ENCODE assay signal across 19 cellular contexts in the genomic region with DNA sequence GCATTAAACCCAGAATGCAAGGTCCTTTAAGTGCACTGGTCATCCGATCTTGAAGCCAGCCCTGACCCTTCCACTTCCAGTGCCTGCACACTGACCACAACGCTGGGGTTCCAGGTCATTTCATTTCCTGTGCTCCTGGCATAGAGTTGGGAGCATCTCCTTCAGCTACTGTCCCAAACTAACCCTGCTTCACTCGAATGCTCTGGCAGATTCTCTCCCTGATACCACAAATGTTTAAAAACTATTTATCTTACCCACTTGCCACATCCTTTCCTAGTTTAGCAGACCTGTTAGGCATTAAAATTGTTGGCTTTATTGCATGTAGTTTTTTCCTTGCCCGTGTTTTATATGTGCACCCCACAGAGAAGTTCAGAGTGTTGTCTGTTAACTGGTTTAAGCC.
"Had no signal": no experiment of that assay in that cellular context is flagged by ENCODE, and none has a peak within 500 bp of the region (broad histone marks: within the 10 kb centered on the region; RNA-seq: fewer than 3 reads in every experiment).

No MANE protein-coding gene starts in this region.

- H3K27me3 ChIP-seq: colonic mucosa, esophagus muscularis mucosa, upper lobe of left lung had no signal

- ATAC-seq: activated T-cell treated with anti-CD3 and anti-CD28 coated beads, Interleukin-2, amount 50 U/mL, for 72 hours; naive thymus-derived CD4-positive, alpha-beta T cell had no signal

- H3K27ac ChIP-seq: colonic mucosa, esophagus muscularis mucosa, parathyroid adenoma, upper lobe of left lung had no signal

- H3K4me3 Mint-ChIP-seq: activated CD4-positive, alpha-beta T cell treated with anti-CD3 and anti-CD28 coated beads, Interleukin-2, amount 10 ng/mL, durations not matched to agents 7 days and 5 days; activated naive CD8-positive, alpha-beta T cell; activated T-cell treated with anti-CD3 and anti-CD28 coated beads, Interleukin-2, amount 50 U/mL, for 72 hours; naive thymus-derived CD4-positive, alpha-beta T cell; T-helper 2 cell treated with Interferon-gamma antibody and Interleukin-4, amounts not matched to agents 5 μg/mL and 100 μg/mL, for 36 hours had no signal

- H3K9me3 ChIP-seq: colonic mucosa, esophagus muscularis mucosa, upper lobe of left lung had no signal

- H3K27ac Mint-ChIP-seq: activated CD4-positive, alpha-beta T cell treated with anti-CD3 and anti-CD28 coated beads, Interleukin-2, amount 10 ng/mL, durations not matched to agents 7 days and 5 days; activated naive CD8-positive, alpha-beta T cell; activated T-cell treated with anti-CD3 and anti-CD28 coated beads, Interleukin-2, amount 50 U/mL, for 72 hours; naive thymus-derived CD4-positive, alpha-beta T cell; T-helper 2 cell treated with Interferon-gamma antibody and Interleukin-4, amounts not matched to agents 5 μg/mL and 100 μg/mL, for 36 hours had no signal

- H3K4me1 Mint-ChIP-seq: activated CD4-positive, alpha-beta T cell treated with anti-CD3 and anti-CD28 coated beads, Interleukin-2, amount 10 ng/mL, durations not matched to agents 7 days and 5 days; naive thymus-derived CD4-positive, alpha-beta T cell had no signal

- H2AFZ ChIP-seq: parathyroid adenoma had no signal

- H3K4me1 ChIP-seq: colonic mucosa, parathyroid adenoma, upper lobe of left lung had no signal

- H3K36me3 Mint-ChIP-seq: activated naive CD8-positive, alpha-beta T cell; naive thymus-derived CD4-positive, alpha-beta T cell had no signal

- H3K4me3 ChIP-seq: colonic mucosa, esophagus muscularis mucosa, upper lobe of left lung had no signal

- H3K36me3 ChIP-seq: colonic mucosa, esophagus muscularis mucosa, upper lobe of left lung had no signal

- DNase-seq: activated CD4-positive, alpha-beta T cell treated with anti-CD3 and anti-CD28 coated beads, Interleukin-2, amount 10 ng/mL, durations not matched to agents 7 days and 5 days; activated CD4-positive, CD25-positive, alpha-beta regulatory T cell; activated CD8-positive, alpha-beta memory T cell treated with anti-CD3 and anti-CD28 coated beads, Interleukin-2, amount 50 U/mL, for 48 hours; activated gamma-delta T cell; activated T-cell treated with anti-CD3 and anti-CD28 coated beads, Interleukin-2, amount 50 U/mL, for 72 hours; amniotic stem cell; caudate nucleus; colonic mucosa; foreskin melanocyte; naive thymus-derived CD4-positive, alpha-beta T cell; retina; stimulated activated CD4-positive, alpha-beta T cell treated with anti-CD3 and anti-CD28 coated beads, Interleukin-4, amount 100 ng/mL, for 1 hour; stimulated activated naive CD4-positive, alpha-beta T cell; SW 1271 had no signal

- H3K9ac ChIP-seq: parathyroid adenoma had no signal

- H3K9me3 Mint-ChIP-seq: activated CD4-positive, alpha-beta T cell treated with anti-CD3 and anti-CD28 coated beads, Interleukin-2, amount 10 ng/mL, durations not matched to agents 7 days and 5 days; activated T-cell treated with anti-CD3 and anti-CD28 coated beads, Interleukin-2, amount 50 U/mL, for 72 hours; T-helper 2 cell treated with Interferon-gamma antibody and Interleukin-4, amounts not matched to agents 5 μg/mL and 100 μg/mL, for 36 hours had no signal
